In genomic region chr4:83358410-83358809, GRCh38 we compare ENCODE assay signal across 15 cellular contexts. TPM values are rescaled to one million over a fixed set of nuclear protein-coding genes. Genes with fewer than 3 reads are reported as not detected.
DNase-seq lines count a peak whose midpoint lies in the region; ATAC-seq and TF ChIP-seq lines count a peak whose summit lies in the region.
"Had no signal": no experiment of that assay in that cellular context is flagged by ENCODE, and none has a peak within 500 bp of the region (broad histone marks: within the 10 kb centered on the region; RNA-seq: fewer than 3 reads in every experiment).

No MANE protein-coding gene starts in this region.

- no peak overlapping the region for H4K8ac ChIP-seq in neuronal stem cell (ENCODE audit: low read depth, low read length)

- DNase-seq in AG09319 (ENCODE audit: extremely low read depth, low read depth) (peak; percentile 1), M059J (ENCODE audit: low read depth) (peak; percentile 70), cardiac fibroblast (ENCODE audit: low read depth in 2 of 2) (peak; percentile 80 to 83), neuronal stem cell (ENCODE audit: low spot score) (no peak), 8988T (no peak)
- no peak for DNase-seq in activated T-cell treated with anti-CD3 and anti-CD28 coated beads, Interleukin-2, amount 50 U/mL, for 24 hours
- DNase-seq: activated CD4-positive, alpha-beta memory T cell treated with anti-CD3 and anti-CD28 coated beads for 36 hours; CD4-positive, alpha-beta T cell; NCI-H1105; NK-92 treated with Interleukin-12 subunit alpha and Interleukin-12 subunit beta, amount 100 ng/mL, for 24 hours; T-helper 2 cell had no signal

- peaks cover 31% of the 10 kb centered on the region for H3K4me1 Mint-ChIP-seq in activated T-cell treated with anti-CD3 and anti-CD28 coated beads, Interleukin-2, amount 50 U/mL, for 24 hours (ENCODE audit: low read depth)
- H3K4me1 Mint-ChIP-seq: nephron; stimulated activated memory B cell treated with anti-CD40 and anti-IgM and Interleukin-4, amounts not matched to agents 10 μg/mL and 1 μg/mL and 100 μg/mL, for 72 hours had no signal

- no peaks in the 10 kb centered on the region for H3K27me3 ChIP-seq in neuronal stem cell (ENCODE audit: control insufficient read depth in 3 of 3, insufficient read depth in 3 of 3, low read depth in 1 of 3, low read length in 3 of 3)

- H3K18ac ChIP-seq in neuronal stem cell (ENCODE audit: low read length), result no peak overlapping the region

- no peak overlapping the region for H2BK15ac ChIP-seq in neuronal stem cell (ENCODE audit: low read length)

- no peak overlapping the region for H2AK5ac ChIP-seq in neuronal stem cell (ENCODE audit: low read depth, low read length)

- no peak overlapping the region for H2BK120ac ChIP-seq in neuronal stem cell (ENCODE audit: low read depth, low read length)

- peaks cover 9% of the 10 kb centered on the region for H3K9me3 Mint-ChIP-seq in activated T-cell treated with anti-CD3 and anti-CD28 coated beads, Interleukin-2, amount 50 U/mL, for 24 hours

- H3K27me3 Mint-ChIP-seq in activated T-cell treated with anti-CD3 and anti-CD28 coated beads, Interleukin-2, amount 50 U/mL, for 24 hours, result no peaks in the 10 kb centered on the region
- H3K27me3 Mint-ChIP-seq: activated CD4-positive, alpha-beta memory T cell treated with anti-CD3 and anti-CD28 coated beads for 36 hours; CD4-positive, alpha-beta T cell had no signal

- no peak overlapping the region for H3K27ac Mint-ChIP-seq in activated T-cell treated with anti-CD3 and anti-CD28 coated beads, Interleukin-2, amount 50 U/mL, for 24 hours
- H3K27ac Mint-ChIP-seq: activated CD4-positive, alpha-beta memory T cell treated with anti-CD3 and anti-CD28 coated beads for 36 hours; CD4-positive, alpha-beta T cell; nephron; stimulated activated memory B cell treated with anti-CD40 and anti-IgM and Interleukin-4, amounts not matched to agents 10 μg/mL and 1 μg/mL and 100 μg/mL, for 72 hours had no signal

- no peak for TF ChIP-seq CTCF in AG09319 (IDR thresholded peaks at IDR 0.05; ENCODE audit: low read depth, low read length)
- TF ChIP-seq CTCF in cardiac fibroblast (IDR thresholded peaks at IDR 0.05; ENCODE audit: low read depth, low read length), result no peak

- H3K27ac ChIP-seq in mesodermal cell (ENCODE audit: low read depth, low read length, severe bottlenecking) (peak overlapping the region; percentile 82), neuronal stem cell (replicated peaks; ENCODE audit: low read length) (no peak overlapping the region)

- ATAC-seq in GM18870 (IDR thresholded peaks at IDR 0.05; ENCODE audit: unreplicated experiment), result no peak
- ATAC-seq: stimulated activated memory B cell treated with anti-CD40 and anti-IgM and Interleukin-4, amounts not matched to agents 10 μg/mL and 1 μg/mL and 100 μg/mL, for 72 hours had no signal

- no peak overlapping the region for H4K91ac ChIP-seq in neuronal stem cell (ENCODE audit: low read depth, low read length, poor library complexity)

- no peaks in the 10 kb centered on the region for H3K36me3 Mint-ChIP-seq in activated T-cell treated with anti-CD3 and anti-CD28 coated beads, Interleukin-2, amount 50 U/mL, for 24 hours (ENCODE audit: low read depth)
- H3K36me3 Mint-ChIP-seq: stimulated activated memory B cell treated with anti-CD40 and anti-IgM and Interleukin-4, amounts not matched to agents 10 μg/mL and 1 μg/mL and 100 μg/mL, for 72 hours had no signal

- no peak overlapping the region for H3K14ac ChIP-seq in neuronal stem cell (ENCODE audit: low read length)

- H3K79me1 ChIP-seq in neuronal stem cell (ENCODE audit: low read depth, low read length), result no peaks in the 10 kb centered on the region

- H3K4me2 ChIP-seq in neuronal stem cell (ENCODE audit: insufficient read depth, low read length, poor library complexity, severe bottlenecking), result no peak overlapping the region

- H3K4me3 ChIP-seq in cardiac fibroblast (replicated peaks in 1 of 2; ENCODE audit: low read depth in 2 of 2, low read length in 2 of 2) (no peak overlapping the region), mesodermal cell (ENCODE audit: extremely low read depth, insufficient read depth, low read length, poor library complexity, severe bottlenecking) (no peak overlapping the region), neuronal stem cell (ENCODE audit: low read length in 2 of 2) (no peak overlapping the region)

- H2BK12ac ChIP-seq in neuronal stem cell (ENCODE audit: low read length), result no peak overlapping the region

- no peak overlapping the region for H3K23ac ChIP-seq in neuronal stem cell (ENCODE audit: low read depth, low read length, poor library complexity)

- H3K9ac ChIP-seq in neuronal stem cell (ENCODE audit: low read depth, low read length, poor library complexity), result no peak overlapping the region

- no peak overlapping the region for H3K4me3 Mint-ChIP-seq in activated T-cell treated with anti-CD3 and anti-CD28 coated beads, Interleukin-2, amount 50 U/mL, for 24 hours
- H3K4me3 Mint-ChIP-seq: activated CD4-positive, alpha-beta memory T cell treated with anti-CD3 and anti-CD28 coated beads for 36 hours; CD4-positive, alpha-beta T cell; nephron; stimulated activated memory B cell treated with anti-CD40 and anti-IgM and Interleukin-4, amounts not matched to agents 10 μg/mL and 1 μg/mL and 100 μg/mL, for 72 hours had no signal

- H3K9me3 ChIP-seq in mesodermal cell (ENCODE audit: control insufficient read depth, low read length) (peaks cover 10% of the 10 kb centered on the region), neuronal stem cell (replicated peaks in 1 of 2; ENCODE audit: control insufficient read depth in 2 of 2, insufficient read depth in 1 of 2, low read depth in 1 of 2, low read length in 2 of 2) (no peaks in the 10 kb centered on the region)

- WGBS in mesodermal cell (ENCODE audit: insufficient coverage in 2 of 2), 2 experiments, result no CpG with 5 or more reads among the region's 1 CpG
- no CpG with 5 or more reads among the region's 1 CpG for WGBS in neuronal stem cell (ENCODE audit: extremely low coverage in 2 of 2, insufficient read length in 2 of 2, insufficient replicate concordance in 1 of 2), 2 donors

- H3K4ac ChIP-seq in neuronal stem cell (ENCODE audit: low read length), result no peak overlapping the region

- H3K4me1 ChIP-seq in mesodermal cell (ENCODE audit: control insufficient read depth, insufficient read depth, low read length, poor library complexity, severe bottlenecking) (peaks cover 14% of the 10 kb centered on the region), neuronal stem cell (ENCODE audit: control insufficient read depth in 2 of 2, insufficient read depth in 1 of 2, low read depth in 1 of 2, low read length in 2 of 2) (peaks cover 2 to 7% of the 10 kb centered on the region in 2 donors)

- H3K36me3 ChIP-seq in mesodermal cell (ENCODE audit: control insufficient read depth, insufficient read depth, low read length) (no peaks in the 10 kb centered on the region), neuronal stem cell (replicated peaks in 1 of 2; ENCODE audit: control insufficient read depth in 2 of 2, insufficient read depth in 2 of 2, low read length in 2 of 2) (no peaks in the 10 kb centered on the region)

- no peak overlapping the region for H2AFZ ChIP-seq in neuronal stem cell (ENCODE audit: low read length)

- no peak overlapping the region for H2BK5ac ChIP-seq in neuronal stem cell (ENCODE audit: low read length)

RNA-seq across cellular contexts. Expression of gene HPSE, which starts 23.8 kb away (rescaled TPM):
- total RNA-seq in M059J (2014; rRNA removed; shearing (Covaris generic)), result 4.1 and 7.6 TPM in 2 replicates
- 0.92 TPM for polyA plus RNA-seq in mesodermal cell (2013, experiment 1 of 2)
- polyA plus RNA-seq in mesodermal cell (2013, experiment 2 of 2), result 0.86 TPM
- 0.14 TPM for polyA plus RNA-seq in neuronal stem cell (2013, experiment 1 of 2)
- 0.12 TPM for polyA plus RNA-seq in neuronal stem cell (2013, experiment 2 of 2)

Comparison
In these comparisons a context has a peak if more than half of its experiments do, and no peak if none do; other contexts are left out.
1. DNase-seq: peak in AG09319 (single experiment), M059J (single experiment) and cardiac fibroblast (2 of 2); none in neuronal stem cell (single experiment), 8988T (single experiment) and activated T-cell treated with anti-CD3 and anti-CD28 coated beads, Interleukin-2, amount 50 U/mL, for 24 hours (single experiment).